ENCODE assay signal across 20 cellular contexts in genomic region chr6:658244-658643, GRCh38. TPM values are rescaled to one million over a fixed set of nuclear protein-coding genes. Genes with fewer than 3 reads are reported as not detected.
DNase-seq lines count a peak whose midpoint lies in the region; ATAC-seq, FAIRE-seq and TF ChIP-seq lines count a peak whose summit lies in the region.
"Had no signal": no experiment of that assay in that cellular context is flagged by ENCODE, and none has a peak within 500 bp of the region (broad histone marks: within the 10 kb centered on the region; RNA-seq: fewer than 3 reads in every experiment).

No MANE protein-coding gene starts in this region.

- H3K4me3 ChIP-seq in right atrium auricular region: no peak overlapping the region
- H3K4me3 ChIP-seq in astrocyte of the spinal cord (ENCODE audit: low read depth, low read length): no peak overlapping the region
- no peak overlapping the region for H3K4me3 ChIP-seq in left ventricle myocardium inferior
- no peak overlapping the region for H3K4me3 ChIP-seq in PC-9
- H3K4me3 ChIP-seq in pancreas: no peak overlapping the region
- H3K4me3 ChIP-seq: A549, lower lobe of right lung, MG63, thoracic aorta had no signal

- no peaks in the 10 kb centered on the region for H3F3A ChIP-seq in PC-9 (ENCODE audit: insufficient read depth, low read depth)

- POLR2A ChIA-PET in PC-9 (lab: Charles Lee; ENCODE audit: unreplicated experiment): no interaction called here

- H3K4me2 ChIP-seq in PC-9: no peak overlapping the region
- H3K4me2 ChIP-seq: A549 had no signal

- 61 to 65% methylated on average over 2 of the region's 2 CpGs for WGBS in pancreas, 2 donors

- H3K9me3 ChIP-seq in right atrium auricular region (peaks cover 0 to 11% of the 10 kb centered on the region in 2 donors), left ventricle myocardium inferior (replicated peaks) (peaks cover 23% of the 10 kb centered on the region), PC-9 (ENCODE audit: insufficient read depth, low read depth) (no peaks in the 10 kb centered on the region), pancreas (no peaks in the 10 kb centered on the region)
- H3K9me3 ChIP-seq: A549, lower lobe of right lung, MG63, thoracic aorta had no signal

- H2AFZ ChIP-seq in PC-9: no peak overlapping the region

- DNase-seq in Right ventricle myocardium superior (no peak), right atrium auricular region (ENCODE audit: low spot score) (no peak), astrocyte of the spinal cord (ENCODE audit: low read depth, low spot score) (peak; percentile 65), left ventricle myocardium inferior (no peak), amniotic stem cell (lab: John Stamatoyannopoulos, UW) (no peak), PC-9 (no peak), pancreas (no peak)
- DNase-seq: activated CD4-positive, alpha-beta T cell treated with anti-CD3 and anti-CD28 coated beads for 36 hours; activated naive CD8-positive, alpha-beta T cell treated with anti-CD3 and anti-CD28 coated beads for 36 hours; cortex of kidney; GOT3; lower lobe of right lung; MG63; NCI-H1694 treated with DMSO at 0.1 percent for 48 hours; NCI-H526 treated with DMSO at 0.1 percent for 48 hours; retina had no signal

- TF ChIP-seq CTCF in right atrium auricular region (IDR thresholded peaks at IDR 0.05): no peak
- no peak for TF ChIP-seq CTCF in astrocyte of the spinal cord (IDR thresholded peaks at IDR 0.05; ENCODE audit: low read depth, low read length)
- no peak for TF ChIP-seq CTCF in left ventricle myocardium inferior (IDR thresholded peaks at IDR 0.05; ENCODE audit: borderline replicate concordance)
- no peak for TF ChIP-seq CTCF in PC-9 (conservative IDR thresholded peaks at IDR 0.05)
- no peak for TF ChIP-seq CTCF in pancreas (IDR thresholded peaks at IDR 0.05)

- ATAC-seq in Right ventricle myocardium superior (ENCODE audit: poor library complexity): peak; percentile 62
- no peak for ATAC-seq in GM21717 (IDR thresholded peaks at IDR 0.05; ENCODE audit: unreplicated experiment)
- no peak for ATAC-seq in pancreas
- ATAC-seq: A549; activated CD4-positive, alpha-beta T cell treated with anti-CD3 and anti-CD28 coated beads for 36 hours had no signal

- H3K27ac ChIP-seq in right atrium auricular region: peak overlapping the region in 1 of 2 donors; percentile 13
- peak overlapping the region; percentile 41 for H3K27ac ChIP-seq in left ventricle myocardium inferior (replicated peaks)
- no peak overlapping the region for H3K27ac ChIP-seq in PC-9
- no peak overlapping the region for H3K27ac ChIP-seq in pancreas
- H3K27ac ChIP-seq: A549, lower lobe of right lung, thoracic aorta had no signal

- in situ Hi-C loops in astrocyte of the spinal cord (cut with HindIII; ENCODE audit: low sequenced_read_pairs): no loop called here

- intact Hi-C loops in Right ventricle myocardium superior (cut with DNase I): no loop called here
- intact Hi-C loops in left ventricle myocardium inferior (cut with micrococcal nuclease): no loop called here
- intact Hi-C loops in PC-9 (cut with micrococcal nuclease; ENCODE audit: unreplicated experiment): no loop called here
- intact Hi-C loops in pancreas (cut with DNase I): no loop called here

- no peaks in the 10 kb centered on the region for H4K20me1 ChIP-seq in PC-9 (ENCODE audit: insufficient read depth)

- BruUV-seq in PC-9 (replicated peaks; lab: Mats Ljungman, UMichigan): no TSS peak

- H3K9me2 ChIP-seq in PC-9 (ENCODE audit: insufficient read depth): no peaks in the 10 kb centered on the region

- CTCF ChIA-PET in PC-9 (lab: Charles Lee): no interaction called here

- H3K79me2 ChIP-seq in PC-9 (ENCODE audit: low read depth): no peaks in the 10 kb centered on the region

- H3K36me3 ChIP-seq in right atrium auricular region (peaks cover 5% of the 10 kb centered on the region), left ventricle myocardium inferior (peaks cover 23% of the 10 kb centered on the region), PC-9 (ENCODE audit: low read depth) (no peaks in the 10 kb centered on the region), pancreas (no peaks in the 10 kb centered on the region)
- H3K36me3 ChIP-seq: MG63 had no signal

- FAIRE-seq in pancreas (lab: Jason Lieb, UNC): no peak
- FAIRE-seq: A549 had no signal

- H3K4me1 ChIP-seq in right atrium auricular region: peaks cover 4 to 29% of the 10 kb centered on the region in 2 donors
- peaks cover 52% of the 10 kb centered on the region for H3K4me1 ChIP-seq in left ventricle myocardium inferior
- no peaks in the 10 kb centered on the region for H3K4me1 ChIP-seq in PC-9 (replicated peaks; ENCODE audit: insufficient read depth)
- no peaks in the 10 kb centered on the region for H3K4me1 ChIP-seq in pancreas

- H3K27me3 ChIP-seq in right atrium auricular region (no peaks in the 10 kb centered on the region), left ventricle myocardium inferior (ENCODE audit: low read depth) (no peaks in the 10 kb centered on the region), PC-9 (ENCODE audit: insufficient read depth, low read depth) (no peaks in the 10 kb centered on the region), pancreas (no peaks in the 10 kb centered on the region)
- H3K27me3 ChIP-seq: MG63 had no signal

RNA-seq across cellular contexts. Expression of gene HUS1B, which starts 1.3 kb away (rescaled TPM):
- total RNA-seq in Right ventricle myocardium superior (not detected), right atrium auricular region (under 1 TPM in 1 of 2 donors, not detected in 1; 0.47 TPM), left ventricle myocardium inferior (not detected), PC-9 (2021) (0.94 and 1.2 TPM in 2 replicates), pancreas (under 1 TPM in 4 of 6 donors, not detected in 2; 0.32 to 0.81 (median 0.49) TPM)
- polyA plus RNA-seq in pancreas: under 1 TPM; 0.12 to 0.30 TPM
- total RNA-seq: epithelial cell of proximal tubule had no signal

RNA-seq across cellular contexts. Expression of gene EXOC2, which starts 34.7 kb away (rescaled TPM):
- 11.3 TPM for total RNA-seq in Right ventricle myocardium superior
- 10 to 100 TPM; 12.9 to 16.1 TPM for total RNA-seq in right atrium auricular region
- total RNA-seq in left ventricle myocardium inferior: 15.6 TPM
- 21.3 and 28.2 TPM in 2 replicates for total RNA-seq in PC-9 (2021)
- 10 to 100 TPM in 1 of 6 donors, 1 to 10 TPM in 5; 5.8 to 10.3 (median 6.4) TPM for total RNA-seq in pancreas
- 1 to 10 TPM; 2.5 to 6.7 TPM for polyA plus RNA-seq in pancreas
